Comparison of ENCODE assay signal across 8 cellular contexts in the genomic region with DNA sequence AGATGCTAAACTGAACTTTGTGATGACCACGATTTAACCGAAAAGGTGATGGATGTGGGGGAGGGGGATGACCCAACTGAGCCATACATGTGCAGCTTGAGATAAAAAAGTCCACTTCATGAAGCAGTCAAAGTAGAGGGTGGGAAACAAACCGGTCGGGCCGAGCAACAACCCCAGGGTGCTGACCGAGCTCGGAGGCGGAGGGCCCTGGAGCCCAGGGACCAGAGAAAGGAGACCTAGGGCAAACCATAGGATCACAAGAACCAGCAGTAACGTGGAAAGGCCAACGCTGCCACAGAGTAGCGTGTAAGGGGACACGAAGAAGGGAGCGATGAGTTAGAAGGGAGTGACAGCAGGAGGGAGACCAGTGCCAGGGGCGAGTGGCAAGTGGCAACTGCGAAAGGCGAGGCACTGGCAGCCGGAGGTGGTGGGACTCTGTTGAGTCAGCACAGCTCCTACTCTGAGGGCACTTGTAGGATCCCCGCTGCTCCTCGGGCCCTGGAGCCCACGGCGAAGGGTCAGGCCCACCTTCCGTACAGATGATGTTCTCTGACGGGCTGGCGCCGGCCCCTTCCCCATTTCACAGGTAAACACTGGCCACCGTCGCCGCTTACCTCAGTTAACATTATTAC. TPM values are rescaled to one million over a fixed set of nuclear protein-coding genes. Genes with fewer than 3 reads are reported as not detected.
A peak's percentile ranks its signal among the peaks of the same experiment; 100 is the strongest.
DNase-seq lines count a peak whose midpoint lies in the region; ATAC-seq and TF ChIP-seq lines count a peak whose summit lies in the region.

No MANE protein-coding gene starts in this region.

- no peaks in the 10 kb centered on the region for H3K27me3 Mint-ChIP-seq in nephron (ENCODE audit: low read depth)

- BruUV-seq in OCI-LY7 (replicated peaks; lab: Mats Ljungman, UMichigan) = no TSS peak

- CTCF ChIA-PET in OCI-LY7 (lab: Charles Lee; ENCODE audit: unreplicated experiment) = no interaction called here

- H3K4me1 ChIP-seq in OCI-LY7 (ENCODE audit: insufficient read depth, low read length, poor library complexity, severe bottlenecking) = peaks cover 29% of the 10 kb centered on the region

- peak overlapping the region; percentile 96 for H3K4me3 ChIP-seq in OCI-LY7 (ENCODE audit: low read depth, low read length, poor library complexity, severe bottlenecking)
- H3K4me3 ChIP-seq in fibroblast of mammary gland (ENCODE audit: control insufficient read depth, low read depth, low read length) = peak overlapping the region; percentile 91

- no peaks in the 10 kb centered on the region; the same call in 1 of the 2 replicates for H4K20me1 ChIP-seq in OCI-LY7 (ENCODE audit: insufficient read depth, low read length)

- peak overlapping the region; percentile 71 for H3K27ac ChIP-seq in OCI-LY7 (ENCODE audit: low read depth, low read length, poor library complexity, severe bottlenecking)
- H3K27ac ChIP-seq in substantia nigra (ENCODE audit: low read depth, low read length, poor library complexity, severe bottlenecking) = peak overlapping the region; percentile 89

- H3K4me1 Mint-ChIP-seq in nephron = peaks cover 25% of the 10 kb centered on the region

- peaks cover 59% of the 10 kb centered on the region for H3K79me2 ChIP-seq in OCI-LY7 (ENCODE audit: insufficient read depth, low read depth, low read length)

- DNase-seq in AG20443 (ENCODE audit: low spot score) (peak; percentile 63), OCI-LY7 (ENCODE audit: low spot score) (peak; percentile 44), fibroblast of mammary gland (ENCODE audit: low read depth) (peak; percentile 29), substantia nigra (lab: John Stamatoyannopoulos, UW) (peak in 42 of 49 donors; percentile 15 to 79 (median 59))
- DNase-seq in activated T-helper 1 cell treated with anti-CD3 and anti-CD28 coated beads, Interleukin-2, amount 50 U/mL, for 16 hours (ENCODE audit: low read depth in 1 of 2, low spot score in 1 of 2) = peak; percentile 16

- H3K4me3 Mint-ChIP-seq in nephron = peak overlapping the region; percentile 100

- ATAC-seq in GM18909 (IDR thresholded peaks at IDR 0.05; ENCODE audit: poor library complexity, unreplicated experiment) (peak; percentile 47), HG03159 (IDR thresholded peaks at IDR 0.05; ENCODE audit: unreplicated experiment) (peak; percentile 36)

- peak overlapping the region; percentile 97 to 100 (median 100) for H3K27ac Mint-ChIP-seq in nephron

- TF ChIP-seq CTCF in OCI-LY7 (conservative IDR thresholded peaks at IDR 0.05; ENCODE audit: low read length) (no peak), fibroblast of mammary gland (conservative IDR thresholded peaks at IDR 0.05; ENCODE audit: control insufficient read depth, insufficient read depth, low read depth, low read length) (no peak), nephron (IDR thresholded peaks at IDR 0.05; ENCODE audit: unreplicated experiment in 3 of 3) (no peak)

- H3K9me3 Mint-ChIP-seq in nephron = no peaks in the 10 kb centered on the region

- no peaks in the 10 kb centered on the region for H3K9me3 ChIP-seq in OCI-LY7 (ENCODE audit: low read length)

- POLR2A ChIA-PET in OCI-LY7 (lab: Charles Lee) = no interaction called here

- H3K36me3 Mint-ChIP-seq in nephron (ENCODE audit: low read depth) = no peaks in the 10 kb centered on the region

- peak overlapping the region; percentile 95 for H3K4me2 ChIP-seq in OCI-LY7 (ENCODE audit: low read length)

- no peaks in the 10 kb centered on the region for H3K9me2 ChIP-seq in OCI-LY7 (ENCODE audit: insufficient read depth, low read length)

- peaks cover 9% of the 10 kb centered on the region for H3K36me3 ChIP-seq in OCI-LY7 (ENCODE audit: insufficient read depth, low read length)

- peak overlapping the region; percentile 96 for H2AFZ ChIP-seq in OCI-LY7 (ENCODE audit: low read length)

- intact Hi-C loops in OCI-LY7 (cut with micrococcal nuclease; ENCODE audit: unreplicated experiment) = loop anchor here (10.0 kb wide), 1 partner anchor 555 kb away; a partner anchor contains a TSS

RNA-seq across cellular contexts. Expression of a gene that starts 0.5 kb away (rescaled TPM):
- total RNA-seq in OCI-LY7 (2014; rRNA removed; shearing (Covaris generic)) = 20.0 and 25.1 TPM in 2 replicates
- 32.6 and 38.4 TPM in 2 replicates for total RNA-seq in OCI-LY7 (2022)

Comparison
In these comparisons a context has a peak if more than half of its experiments do, and no peak if none do; other contexts are left out.
1. Peak in every context shown above with its lines: DNase-seq, ATAC-seq, H3K4me3 ChIP-seq and H3K27ac ChIP-seq.